ENCODE assay signal across 21 cellular contexts in the genomic region with DNA sequence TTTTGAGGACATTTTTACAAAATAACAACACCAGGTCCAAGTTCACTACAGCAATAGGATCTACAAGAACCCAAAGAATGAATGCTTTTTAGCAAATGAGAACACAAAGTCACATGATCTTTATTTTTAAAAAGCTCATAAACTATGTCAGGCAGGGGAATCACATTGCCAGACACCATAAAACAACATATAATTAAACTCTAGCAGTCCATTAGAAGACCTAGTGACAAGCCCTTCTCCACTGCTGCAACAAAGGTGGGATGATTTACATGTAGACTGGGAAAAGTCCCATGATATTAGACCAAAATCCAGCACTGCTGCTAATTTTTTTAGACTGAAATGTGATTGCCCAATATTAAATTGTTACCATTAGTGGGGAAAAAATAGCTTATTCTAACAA.
"Had no signal": no experiment of that assay in that cellular context is flagged by ENCODE, and none has a peak within 500 bp of the region (broad histone marks: within the 10 kb centered on the region; RNA-seq: fewer than 3 reads in every experiment).

No MANE protein-coding gene starts in this region.

- FAIRE-seq: bronchial epithelial cell had no signal

- ATAC-seq: activated CD8-positive, alpha-beta T cell treated with anti-CD3 and anti-CD28 coated beads, Interleukin-2, amount 10 ng/mL, durations not matched to agents 7 days and 5 days; heart right ventricle; left lobe of liver; lower lobe of right lung; mucosa of descending colon; natural killer cell treated with Interleukin-12 subunit alpha and Interleukin-12 subunit beta and Interleukin-15 and Interleukin-18, amount 100 ng/mL, for 72 hours; right cardiac atrium; upper lobe of right lung had no signal

- H3K9me3 ChIP-seq: esophagus muscularis mucosa, heart right ventricle, lower lobe of right lung, mucosa of descending colon, suprapubic skin, tibial artery, upper lobe of right lung had no signal

- DNase-seq: activated B cell treated with CpG ODN at 0.5 μM for 24 hours; activated CD8-positive, alpha-beta T cell treated with anti-CD3 and anti-CD28 coated beads, Interleukin-2, amount 10 ng/mL, durations not matched to agents 7 days and 5 days; activated effector memory CD4-positive, alpha-beta T cell treated with Interleukin-2 at 50 U/mL for 16 hours; activated naive CD4-positive, alpha-beta T cell treated with Interleukin-2 at 50 U/mL for 16 hours; activated T-cell treated with anti-CD3 and anti-CD28 coated beads for 4 hours; anterior cingulate cortex; foreskin melanocyte; heart right ventricle; lower lobe of right lung; mesenchymal stem cell; mucosa of descending colon; posterior cingulate gyrus; right cardiac atrium; stimulated activated naive CD4-positive, alpha-beta T cell; tibial artery; upper lobe of right lung had no signal

- H3K36me3 ChIP-seq: esophagus muscularis mucosa, heart right ventricle, lower lobe of right lung, suprapubic skin, tibial artery, upper lobe of right lung had no signal

- H3K4me1 ChIP-seq: lower lobe of right lung, suprapubic skin, upper lobe of right lung had no signal

- H3K27me3 ChIP-seq: esophagus muscularis mucosa, heart right ventricle, suprapubic skin, tibial artery, upper lobe of right lung had no signal

- H3K4me3 ChIP-seq: esophagus muscularis mucosa, heart right ventricle, lower lobe of right lung, mucosa of descending colon, suprapubic skin, tibial artery, upper lobe of right lung had no signal

- H3K27ac ChIP-seq: esophagus muscularis mucosa, heart right ventricle, lower lobe of right lung, suprapubic skin, tibial artery, upper lobe of right lung had no signal
